ENCODE assay signal across 1 cellular context in the genomic region with DNA sequence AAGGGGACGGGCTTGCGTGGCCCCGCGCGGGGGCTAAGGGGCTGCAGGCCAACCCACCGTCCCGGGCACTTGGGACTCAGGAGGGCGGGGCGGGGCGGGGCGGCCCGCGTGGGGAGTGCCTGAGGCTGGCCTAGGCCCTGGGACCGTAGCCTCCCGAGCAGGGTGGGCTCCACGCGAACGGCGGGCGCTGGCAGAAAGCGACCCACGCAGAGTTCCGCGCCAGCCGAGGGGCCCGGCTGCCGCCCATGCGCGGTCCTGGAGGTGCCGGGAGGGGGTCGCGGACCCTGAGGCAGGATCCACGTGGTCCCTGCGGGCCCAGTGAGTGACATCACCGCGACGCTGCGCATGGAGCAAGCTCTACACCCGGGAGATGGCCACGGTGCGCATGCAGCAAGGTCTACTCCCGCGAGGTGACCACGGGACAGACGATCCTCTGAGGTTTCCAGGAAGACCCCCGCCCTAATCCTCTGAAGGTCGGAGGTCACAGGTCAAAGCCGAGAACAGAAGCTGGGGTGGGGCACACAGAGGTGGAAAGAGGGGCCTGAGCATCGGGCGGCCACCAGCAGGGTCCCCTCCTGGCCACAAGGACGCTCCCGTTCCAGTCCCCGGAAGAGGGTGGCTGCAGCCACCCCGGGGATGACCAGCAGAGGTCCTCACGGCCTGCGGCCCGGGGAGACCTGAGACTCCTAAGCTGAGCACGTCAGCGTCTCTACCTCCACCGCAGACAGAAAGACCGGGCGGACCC.
TF ChIP-seq lines count a peak whose summit lies in the region.

No MANE protein-coding gene starts in this region.

TF ChIP-seq in HepG2, 621 proteins besides CTCF, POLR2A, EP300 and RAD21 (continued from another document and continues in another):
- TF ChIP-seq, protein P1, sequence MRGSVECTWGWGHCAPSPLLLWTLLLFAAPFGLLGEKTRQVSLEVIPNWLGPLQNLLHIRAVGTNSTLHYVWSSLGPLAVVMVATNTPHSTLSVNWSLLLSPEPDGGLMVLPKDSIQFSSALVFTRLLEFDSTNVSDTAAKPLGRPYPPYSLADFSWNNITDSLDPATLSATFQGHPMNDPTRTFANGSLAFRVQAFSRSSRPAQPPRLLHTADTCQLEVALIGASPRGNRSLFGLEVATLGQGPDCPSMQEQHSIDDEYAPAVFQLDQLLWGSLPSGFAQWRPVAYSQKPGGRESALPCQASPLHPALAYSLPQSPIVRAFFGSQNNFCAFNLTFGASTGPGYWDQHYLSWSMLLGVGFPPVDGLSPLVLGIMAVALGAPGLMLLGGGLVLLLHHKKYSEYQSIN (CRISPR knock-in tag; IDR thresholded peaks at IDR 0.05; ENCODE audit: borderline replicate concordance): no peak
- no peak for TF ChIP-seq USF2 (IDR thresholded peaks at IDR 0.05; ENCODE audit: low read depth, low read length)
- 0 out of 2 replicates have a peak, but pooled peaks have one; percentile 27 for TF ChIP-seq USF2 (CRISPR knock-in tag; IDR thresholded peaks at IDR 0.05; ENCODE audit: borderline replicate concordance)
- TF ChIP-seq ZFP37 (CRISPR knock-in tag; IDR thresholded peaks at IDR 0.05; ENCODE audit: borderline replicate concordance): peak; percentile 85
- no peak for TF ChIP-seq ZNF577 (CRISPR knock-in tag; IDR thresholded peaks at IDR 0.05; ENCODE audit: borderline replicate concordance, low read depth)
- TF ChIP-seq IKZF5 (CRISPR knock-in tag; IDR thresholded peaks at IDR 0.05): peak; percentile 74; the same call in 1 of the 2 replicates
- peak; percentile 42 for TF ChIP-seq PAXIP1 (CRISPR knock-in tag; conservative IDR thresholded peaks at IDR 0.05)
- TF ChIP-seq ZNF570 (CRISPR knock-in tag; IDR thresholded peaks at IDR 0.05; ENCODE audit: borderline replicate concordance): no peak
- no peak for TF ChIP-seq TBL1XR1 (IDR thresholded peaks at IDR 0.05; ENCODE audit: borderline replicate concordance, low read length, partially characterized antibody)
- TF ChIP-seq, protein P2, sequence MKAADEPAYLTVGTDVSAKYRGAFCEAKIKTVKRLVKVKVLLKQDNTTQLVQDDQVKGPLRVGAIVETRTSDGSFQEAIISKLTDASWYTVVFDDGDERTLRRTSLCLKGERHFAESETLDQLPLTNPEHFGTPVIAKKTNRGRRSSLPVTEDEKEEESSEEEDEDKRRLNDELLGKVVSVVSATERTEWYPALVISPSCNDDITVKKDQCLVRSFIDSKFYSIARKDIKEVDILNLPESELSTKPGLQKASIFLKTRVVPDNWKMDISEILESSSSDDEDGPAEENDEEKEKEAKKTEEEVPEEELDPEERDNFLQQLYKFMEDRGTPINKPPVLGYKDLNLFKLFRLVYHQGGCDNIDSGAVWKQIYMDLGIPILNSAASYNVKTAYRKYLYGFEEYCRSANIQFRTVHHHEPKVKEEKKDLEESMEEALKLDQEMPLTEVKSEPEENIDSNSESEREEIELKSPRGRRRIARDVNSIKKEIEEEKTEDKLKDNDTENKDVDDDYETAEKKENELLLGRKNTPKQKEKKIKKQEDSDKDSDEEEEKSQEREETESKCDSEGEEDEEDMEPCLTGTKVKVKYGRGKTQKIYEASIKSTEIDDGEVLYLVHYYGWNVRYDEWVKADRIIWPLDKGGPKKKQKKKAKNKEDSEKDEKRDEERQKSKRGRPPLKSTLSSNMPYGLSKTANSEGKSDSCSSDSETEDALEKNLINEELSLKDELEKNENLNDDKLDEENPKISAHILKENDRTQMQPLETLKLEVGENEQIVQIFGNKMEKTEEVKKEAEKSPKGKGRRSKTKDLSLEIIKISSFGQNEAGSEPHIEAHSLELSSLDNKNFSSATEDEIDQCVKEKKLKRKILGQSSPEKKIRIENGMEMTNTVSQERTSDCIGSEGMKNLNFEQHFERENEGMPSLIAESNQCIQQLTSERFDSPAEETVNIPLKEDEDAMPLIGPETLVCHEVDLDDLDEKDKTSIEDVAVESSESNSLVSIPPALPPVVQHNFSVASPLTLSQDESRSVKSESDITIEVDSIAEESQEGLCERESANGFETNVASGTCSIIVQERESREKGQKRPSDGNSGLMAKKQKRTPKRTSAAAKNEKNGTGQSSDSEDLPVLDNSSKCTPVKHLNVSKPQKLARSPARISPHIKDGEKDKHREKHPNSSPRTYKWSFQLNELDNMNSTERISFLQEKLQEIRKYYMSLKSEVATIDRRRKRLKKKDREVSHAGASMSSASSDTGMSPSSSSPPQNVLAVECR (CRISPR knock-in tag; IDR thresholded peaks at IDR 0.05; ENCODE audit: borderline replicate concordance): peak; percentile 80; the same call in 1 of the 2 replicates
- TF ChIP-seq BATF2 (CRISPR knock-in tag; IDR thresholded peaks at IDR 0.05): no peak
- TF ChIP-seq NR0B2 (CRISPR knock-in tag; IDR thresholded peaks at IDR 0.05): no peak; the same call in 1 of the 2 replicates
- TF ChIP-seq ADNP (CRISPR knock-in tag; IDR thresholded peaks at IDR 0.05): no peak
- TF ChIP-seq, protein P3, sequence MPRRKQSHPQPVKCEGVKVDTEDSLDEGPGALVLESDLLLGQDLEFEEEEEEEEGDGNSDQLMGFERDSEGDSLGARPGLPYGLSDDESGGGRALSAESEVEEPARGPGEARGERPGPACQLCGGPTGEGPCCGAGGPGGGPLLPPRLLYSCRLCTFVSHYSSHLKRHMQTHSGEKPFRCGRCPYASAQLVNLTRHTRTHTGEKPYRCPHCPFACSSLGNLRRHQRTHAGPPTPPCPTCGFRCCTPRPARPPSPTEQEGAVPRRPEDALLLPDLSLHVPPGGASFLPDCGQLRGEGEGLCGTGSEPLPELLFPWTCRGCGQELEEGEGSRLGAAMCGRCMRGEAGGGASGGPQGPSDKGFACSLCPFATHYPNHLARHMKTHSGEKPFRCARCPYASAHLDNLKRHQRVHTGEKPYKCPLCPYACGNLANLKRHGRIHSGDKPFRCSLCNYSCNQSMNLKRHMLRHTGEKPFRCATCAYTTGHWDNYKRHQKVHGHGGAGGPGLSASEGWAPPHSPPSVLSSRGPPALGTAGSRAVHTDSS (CRISPR knock-in tag; conservative IDR thresholded peaks at IDR 0.05): no peak
- TF ChIP-seq SAP130 (CRISPR knock-in tag; IDR thresholded peaks at IDR 0.05; ENCODE audit: low read depth): peak; percentile 81
- TF ChIP-seq ZNF563 (CRISPR knock-in tag; IDR thresholded peaks at IDR 0.05): peak; percentile 95
- no peak for TF ChIP-seq PHF5A (CRISPR knock-in tag; IDR thresholded peaks at IDR 0.05; ENCODE audit: low read depth, unreplicated experiment)
- TF ChIP-seq, protein P4, sequence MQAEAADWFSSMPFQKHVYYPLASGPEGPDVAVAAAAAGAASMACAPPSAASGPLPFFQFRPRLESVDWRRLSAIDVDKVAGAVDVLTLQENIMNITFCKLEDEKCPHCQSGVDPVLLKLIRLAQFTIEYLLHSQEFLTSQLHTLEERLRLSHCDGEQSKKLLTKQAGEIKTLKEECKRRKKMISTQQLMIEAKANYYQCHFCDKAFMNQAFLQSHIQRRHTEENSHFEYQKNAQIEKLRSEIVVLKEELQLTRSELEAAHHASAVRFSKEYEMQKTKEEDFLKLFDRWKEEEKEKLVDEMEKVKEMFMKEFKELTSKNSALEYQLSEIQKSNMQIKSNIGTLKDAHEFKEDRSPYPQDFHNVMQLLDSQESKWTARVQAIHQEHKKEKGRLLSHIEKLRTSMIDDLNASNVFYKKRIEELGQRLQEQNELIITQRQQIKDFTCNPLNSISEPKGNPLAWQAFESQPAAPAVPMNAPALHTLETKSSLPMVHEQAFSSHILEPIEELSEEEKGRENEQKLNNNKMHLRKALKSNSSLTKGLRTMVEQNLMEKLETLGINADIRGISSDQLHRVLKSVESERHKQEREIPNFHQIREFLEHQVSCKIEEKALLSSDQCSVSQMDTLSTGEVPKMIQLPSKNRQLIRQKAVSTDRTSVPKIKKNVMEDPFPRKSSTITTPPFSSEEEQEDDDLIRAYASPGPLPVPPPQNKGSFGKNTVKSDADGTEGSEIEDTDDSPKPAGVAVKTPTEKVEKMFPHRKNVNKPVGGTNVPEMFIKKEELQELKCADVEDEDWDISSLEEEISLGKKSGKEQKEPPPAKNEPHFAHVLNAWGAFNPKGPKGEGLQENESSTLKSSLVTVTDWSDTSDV (CRISPR knock-in tag; IDR thresholded peaks at IDR 0.05): peak; percentile 90
- no peak for TF ChIP-seq NFIC (IDR thresholded peaks at IDR 0.05; ENCODE audit: low read length)
- 0 out of 2 replicates have a peak, but pooled peaks have one; percentile 24 for TF ChIP-seq GZF1 (CRISPR knock-in tag; IDR thresholded peaks at IDR 0.05)
- no peak for TF ChIP-seq ZNF12 (CRISPR knock-in tag; IDR thresholded peaks at IDR 0.05)
- no peak for TF ChIP-seq ATM (IDR thresholded peaks at IDR 0.05; ENCODE audit: borderline replicate concordance)
- no peak for TF ChIP-seq RBAK (CRISPR knock-in tag; IDR thresholded peaks at IDR 0.05)
- no peak for TF ChIP-seq TFAP4 (IDR thresholded peaks at IDR 0.05; ENCODE audit: borderline replicate concordance, low read depth)
- TF ChIP-seq ZNF251 (CRISPR knock-in tag; IDR thresholded peaks at IDR 0.05): no peak
- peak; percentile 87 for TF ChIP-seq ZNF430 (CRISPR knock-in tag; IDR thresholded peaks at IDR 0.05)
- TF ChIP-seq EHMT2 (IDR thresholded peaks at IDR 0.05; ENCODE audit: borderline replicate concordance, low read depth, low read length): no peak
- no peak for TF ChIP-seq SMARCC2 (IDR thresholded peaks at IDR 0.05)
- no peak for TF ChIP-seq ZNF10 (CRISPR knock-in tag; IDR thresholded peaks at IDR 0.05; ENCODE audit: borderline replicate concordance, low read depth)
